In the genomic region with DNA sequence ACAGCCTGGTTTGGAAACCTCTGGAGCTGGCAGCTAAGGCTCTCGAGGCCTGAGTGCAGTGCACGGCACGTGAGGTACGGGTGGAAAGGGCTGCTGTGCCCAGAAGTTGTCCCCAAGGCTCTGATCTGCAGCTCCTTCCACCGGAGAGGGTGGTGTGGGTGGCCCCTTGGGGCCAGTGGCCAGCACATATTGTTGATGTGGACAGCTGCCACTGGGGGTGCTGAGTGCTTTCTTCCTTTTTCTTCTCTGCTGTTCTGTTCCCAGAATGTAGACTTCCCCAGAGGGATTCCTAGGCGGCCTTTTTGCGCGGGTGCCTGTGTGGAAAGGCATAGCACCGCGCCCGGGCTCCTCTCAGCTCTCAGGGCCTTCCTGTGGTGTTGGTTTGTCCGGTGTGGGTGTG, we compare ENCODE assay signal across 14 cellular contexts.
DNase-seq lines count a peak whose midpoint lies in the region; ATAC-seq and TF ChIP-seq lines count a peak whose summit lies in the region.
"Had no signal": no experiment of that assay in that cellular context is flagged by ENCODE, and none has a peak within 500 bp of the region (broad histone marks: within the 10 kb centered on the region; RNA-seq: fewer than 3 reads in every experiment).

No MANE protein-coding gene starts in this region.

- H3K4me3 Mint-ChIP-seq in WTC11, result no peak overlapping the region
- no peak overlapping the region for H3K4me3 Mint-ChIP-seq in type B pancreatic cell

- CTCF ChIA-PET in WTC11 (lab: Charles Lee), result no interaction called here

- 69 to 82% methylated on average over 8 to 11 of the region's 12 CpGs for WGBS in mesodermal cell (ENCODE audit: insufficient coverage in 2 of 2), 2 experiments

- H3K27me3 ChIP-seq in HUES6 (ENCODE audit: control insufficient read depth, insufficient read depth, low read length), result no peaks in the 10 kb centered on the region
- H3K27me3 ChIP-seq: BE2C had no signal

- H3K4me1 Mint-ChIP-seq in WTC11 (peaks cover 20% of the 10 kb centered on the region), type B pancreatic cell (ENCODE audit: unreplicated experiment) (peaks cover 18% of the 10 kb centered on the region)

- H3K9me3 Mint-ChIP-seq in WTC11 (peaks cover 1% of the 10 kb centered on the region), type B pancreatic cell (peaks cover under 1% of the 10 kb centered on the region)

- H3K36me3 Mint-ChIP-seq in WTC11, result peaks cover 2% of the 10 kb centered on the region
- H3K36me3 Mint-ChIP-seq in type B pancreatic cell, result no peaks in the 10 kb centered on the region

- H3K27me3 Mint-ChIP-seq in WTC11 (ENCODE audit: low read depth) (peaks cover 16% of the 10 kb centered on the region), type B pancreatic cell (peaks cover 31% of the 10 kb centered on the region)

- H3K27ac Mint-ChIP-seq in WTC11 (no peak overlapping the region), type B pancreatic cell (no peak overlapping the region)

- peak overlapping the region; percentile 49 for H3K9ac ChIP-seq in HUES6 (ENCODE audit: low read length)

- ATAC-seq in WTC11, result peak; percentile 22; the same call in 1 of the 2 replicates
- ATAC-seq in GM21529 (IDR thresholded peaks at IDR 0.05; ENCODE audit: unreplicated experiment), result no peak
- no peak for ATAC-seq in GM21717 (IDR thresholded peaks at IDR 0.05; ENCODE audit: unreplicated experiment)
- ATAC-seq: PC-3 had no signal

- H3K4me3 ChIP-seq in HUES6 (ENCODE audit: low read depth, low read length) (no peak overlapping the region), mesodermal cell (ENCODE audit: extremely low read depth, insufficient read depth, low read length, poor library complexity, severe bottlenecking) (no peak overlapping the region)

- POLR2A ChIA-PET in WTC11 (lab: Charles Lee), result no interaction called here

- H3K4me1 ChIP-seq in HUES6 (ENCODE audit: control insufficient read depth, insufficient read depth, low read length) (peaks cover 20% of the 10 kb centered on the region), mesodermal cell (ENCODE audit: control insufficient read depth, insufficient read depth, low read length, poor library complexity, severe bottlenecking) (peaks cover 20% of the 10 kb centered on the region)
- H3K4me1 ChIP-seq: BE2C had no signal

- H3K27ac ChIP-seq in HUES6 (ENCODE audit: low read depth, low read length) (peak overlapping the region; percentile 14; the same call in 1 of the 2 replicates), mesodermal cell (ENCODE audit: low read depth, low read length, severe bottlenecking) (peak overlapping the region; percentile 76)

- DNase-seq in WTC11 (ENCODE audit: low spot score) (no peak), type B pancreatic cell (ENCODE audit: extremely low spot score, unreplicated experiment) (peak; percentile 57), HT-29 (ENCODE audit: low spot score) (no peak)
- DNase-seq: BE2C, DMS 273 treated with DMSO at 0.1 percent for 48 hours, KG1, NCI-H1105, NCI-H1694 treated with DMSO at 0.1 percent for 48 hours, NCI-H69, PC-3 had no signal

- no peaks in the 10 kb centered on the region for H3K36me3 ChIP-seq in HUES6 (ENCODE audit: control insufficient read depth, insufficient read depth, low read length)
- no peaks in the 10 kb centered on the region for H3K36me3 ChIP-seq in mesodermal cell (ENCODE audit: control insufficient read depth, insufficient read depth, low read length)
- H3K36me3 ChIP-seq: BE2C had no signal

- TF ChIP-seq CTCF in WTC11 (IDR thresholded peaks at IDR 0.05), result no peak
- no peak for TF ChIP-seq CTCF in type B pancreatic cell (conservative IDR thresholded peaks at IDR 0.05)

- H3K9me3 ChIP-seq in HUES6 (ENCODE audit: control insufficient read depth, insufficient read depth, low read depth, low read length) (peaks cover 6% of the 10 kb centered on the region), mesodermal cell (ENCODE audit: control insufficient read depth, low read length) (no peaks in the 10 kb centered on the region)
- H3K9me3 ChIP-seq: BE2C had no signal

TF ChIP-seq in WTC11, 78 proteins besides CTCF, POLR2A, EP300 and RAD21 (continues in another document):
- TF ChIP-seq ZBTB21 (CRISPR knock-in tag; IDR thresholded peaks at IDR 0.05; ENCODE audit: borderline replicate concordance), result no peak
- TF ChIP-seq CREB1 (CRISPR knock-in tag; IDR thresholded peaks at IDR 0.05), result no peak
- TF ChIP-seq, protein P1, sequence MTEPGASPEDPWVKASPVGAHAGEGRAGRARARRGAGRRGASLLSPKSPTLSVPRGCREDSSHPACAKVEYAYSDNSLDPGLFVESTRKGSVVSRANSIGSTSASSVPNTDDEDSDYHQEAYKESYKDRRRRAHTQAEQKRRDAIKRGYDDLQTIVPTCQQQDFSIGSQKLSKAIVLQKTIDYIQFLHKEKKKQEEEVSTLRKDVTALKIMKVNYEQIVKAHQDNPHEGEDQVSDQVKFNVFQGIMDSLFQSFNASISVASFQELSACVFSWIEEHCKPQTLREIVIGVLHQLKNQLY (CRISPR knock-in tag; IDR thresholded peaks at IDR 0.05), result no peak
- TF ChIP-seq JUN (CRISPR knock-in tag; IDR thresholded peaks at IDR 0.05), result no peak
- TF ChIP-seq, protein P2, sequence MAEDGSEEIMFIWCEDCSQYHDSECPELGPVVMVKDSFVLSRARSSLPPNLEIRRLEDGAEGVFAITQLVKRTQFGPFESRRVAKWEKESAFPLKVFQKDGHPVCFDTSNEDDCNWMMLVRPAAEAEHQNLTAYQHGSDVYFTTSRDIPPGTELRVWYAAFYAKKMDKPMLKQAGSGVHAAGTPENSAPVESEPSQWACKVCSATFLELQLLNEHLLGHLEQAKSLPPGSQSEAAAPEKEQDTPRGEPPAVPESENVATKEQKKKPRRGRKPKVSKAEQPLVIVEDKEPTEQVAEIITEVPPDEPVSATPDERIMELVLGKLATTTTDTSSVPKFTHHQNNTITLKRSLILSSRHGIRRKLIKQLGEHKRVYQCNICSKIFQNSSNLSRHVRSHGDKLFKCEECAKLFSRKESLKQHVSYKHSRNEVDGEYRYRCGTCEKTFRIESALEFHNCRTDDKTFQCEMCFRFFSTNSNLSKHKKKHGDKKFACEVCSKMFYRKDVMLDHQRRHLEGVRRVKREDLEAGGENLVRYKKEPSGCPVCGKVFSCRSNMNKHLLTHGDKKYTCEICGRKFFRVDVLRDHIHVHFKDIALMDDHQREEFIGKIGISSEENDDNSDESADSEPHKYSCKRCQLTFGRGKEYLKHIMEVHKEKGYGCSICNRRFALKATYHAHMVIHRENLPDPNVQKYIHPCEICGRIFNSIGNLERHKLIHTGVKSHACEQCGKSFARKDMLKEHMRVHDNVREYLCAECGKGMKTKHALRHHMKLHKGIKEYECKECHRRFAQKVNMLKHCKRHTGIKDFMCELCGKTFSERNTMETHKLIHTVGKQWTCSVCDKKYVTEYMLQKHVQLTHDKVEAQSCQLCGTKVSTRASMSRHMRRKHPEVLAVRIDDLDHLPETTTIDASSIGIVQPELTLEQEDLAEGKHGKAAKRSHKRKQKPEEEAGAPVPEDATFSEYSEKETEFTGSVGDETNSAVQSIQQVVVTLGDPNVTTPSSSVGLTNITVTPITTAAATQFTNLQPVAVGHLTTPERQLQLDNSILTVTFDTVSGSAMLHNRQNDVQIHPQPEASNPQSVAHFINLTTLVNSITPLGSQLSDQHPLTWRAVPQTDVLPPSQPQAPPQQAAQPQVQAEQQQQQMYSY (CRISPR knock-in tag; IDR thresholded peaks at IDR 0.05), result no peak
- no peak for TF ChIP-seq NFE2L1 (CRISPR knock-in tag; IDR thresholded peaks at IDR 0.05)
- TF ChIP-seq SOX15 (CRISPR knock-in tag; IDR thresholded peaks at IDR 0.05), result no peak
- TF ChIP-seq NR1H2 (CRISPR knock-in tag; IDR thresholded peaks at IDR 0.05), result no peak
- TF ChIP-seq, protein P3, sequence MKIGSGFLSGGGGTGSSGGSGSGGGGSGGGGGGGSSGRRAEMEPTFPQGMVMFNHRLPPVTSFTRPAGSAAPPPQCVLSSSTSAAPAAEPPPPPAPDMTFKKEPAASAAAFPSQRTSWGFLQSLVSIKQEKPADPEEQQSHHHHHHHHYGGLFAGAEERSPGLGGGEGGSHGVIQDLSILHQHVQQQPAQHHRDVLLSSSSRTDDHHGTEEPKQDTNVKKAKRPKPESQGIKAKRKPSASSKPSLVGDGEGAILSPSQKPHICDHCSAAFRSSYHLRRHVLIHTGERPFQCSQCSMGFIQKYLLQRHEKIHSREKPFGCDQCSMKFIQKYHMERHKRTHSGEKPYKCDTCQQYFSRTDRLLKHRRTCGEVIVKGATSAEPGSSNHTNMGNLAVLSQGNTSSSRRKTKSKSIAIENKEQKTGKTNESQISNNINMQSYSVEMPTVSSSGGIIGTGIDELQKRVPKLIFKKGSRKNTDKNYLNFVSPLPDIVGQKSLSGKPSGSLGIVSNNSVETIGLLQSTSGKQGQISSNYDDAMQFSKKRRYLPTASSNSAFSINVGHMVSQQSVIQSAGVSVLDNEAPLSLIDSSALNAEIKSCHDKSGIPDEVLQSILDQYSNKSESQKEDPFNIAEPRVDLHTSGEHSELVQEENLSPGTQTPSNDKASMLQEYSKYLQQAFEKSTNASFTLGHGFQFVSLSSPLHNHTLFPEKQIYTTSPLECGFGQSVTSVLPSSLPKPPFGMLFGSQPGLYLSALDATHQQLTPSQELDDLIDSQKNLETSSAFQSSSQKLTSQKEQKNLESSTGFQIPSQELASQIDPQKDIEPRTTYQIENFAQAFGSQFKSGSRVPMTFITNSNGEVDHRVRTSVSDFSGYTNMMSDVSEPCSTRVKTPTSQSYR (CRISPR knock-in tag; IDR thresholded peaks at IDR 0.05), result no peak
